26 cellular contexts compared by ENCODE assay signal in the genomic region with DNA sequence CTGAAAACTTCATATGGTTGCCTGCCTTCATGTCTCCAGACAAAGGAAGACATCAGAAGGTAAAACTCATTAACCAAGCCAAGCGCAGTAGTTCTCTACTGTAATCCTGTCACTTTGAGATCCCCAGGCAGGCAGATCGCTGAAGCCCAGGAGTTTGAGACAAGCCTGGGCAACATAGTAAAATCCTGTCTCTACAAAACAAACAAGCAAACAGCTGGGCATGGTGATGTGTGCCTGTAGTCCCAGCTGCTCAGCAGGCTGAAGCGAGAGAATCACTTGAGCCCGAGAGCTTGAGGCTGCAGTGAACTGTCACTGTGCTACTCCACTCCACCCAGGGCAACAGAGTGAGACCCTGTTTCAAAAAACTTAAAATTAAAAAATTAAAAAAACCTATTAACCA.
"Had no signal": no experiment of that assay in that cellular context is flagged by ENCODE, and none has a peak within 500 bp of the region (broad histone marks: within the 10 kb centered on the region; RNA-seq: fewer than 3 reads in every experiment).

No MANE protein-coding gene starts in this region.

- H3K9me3 ChIP-seq: left ventricle myocardium inferior, mucosa of descending colon, neutrophil, ovary, right lobe of liver, testis, transverse colon had no signal

- H2AFZ ChIP-seq: hepatocyte had no signal

- H3K4me1 ChIP-seq: left ventricle myocardium inferior, right lobe of liver, testis, transverse colon had no signal

- H3K4me2 ChIP-seq: hepatocyte had no signal

- H3K27me3 ChIP-seq: hepatocyte, ovary, right lobe of liver, testis, transverse colon had no signal

- FAIRE-seq: colon, endometrium, frontal cortex had no signal

- H3K4me3 ChIP-seq: hepatocyte, left ventricle myocardium inferior, lung, mucosa of descending colon, ovary, right lobe of liver, testis, transverse colon had no signal

- H3K79me2 ChIP-seq: hepatocyte had no signal

- H3K27ac ChIP-seq: hepatocyte, left ventricle myocardium inferior, neutrophil, ovary, right lobe of liver, testis, transverse colon, WERI-Rb-1 had no signal

- H3K36me3 ChIP-seq: left ventricle myocardium inferior, neutrophil, ovary, right lobe of liver, transverse colon, WERI-Rb-1 had no signal

- DNase-seq: activated CD4-positive, alpha-beta T cell treated with anti-CD3 and anti-CD28 coated beads for 48 hours; activated CD4-positive, alpha-beta T cell treated with anti-CD3 and anti-CD28 coated beads, Interleukin-2, amount 50 U/mL, for 48 hours; activated CD8-positive, alpha-beta memory T cell treated with anti-CD3 and anti-CD28 coated beads, Interleukin-2, amount 50 U/mL, for 4 hours; activated gamma-delta T cell; activated naive CD8-positive, alpha-beta T cell treated with anti-CD3 and anti-CD28 coated beads, Interleukin-2, amount 50 U/mL, for 24 hours; activated T-cell treated with anti-CD3 and anti-CD28 coated beads, Interleukin-2, amount 50 U/mL, for 24 hours; dermis blood vessel endothelial cell; effector CD8-positive, alpha-beta T cell; islet precursor cell; left ventricle myocardium inferior; mucosa of descending colon; ovary; right lobe of liver; stimulated activated CD4-positive, alpha-beta T cell treated with anti-CD3 and anti-CD28 coated beads, Interleukin-2, amount 100 ng/mL, for 48 hours; stimulated activated naive CD8-positive, alpha-beta T cell treated with anti-CD3 and anti-CD28 coated beads, Interleukin-15, Interleukin-2, amounts not matched to agents 100 U/mL and 50 U/mL, for 24 hours; T-helper 17 cell; T1000; testis; transverse colon; WERI-Rb-1 had no signal
